In the genomic region with DNA sequence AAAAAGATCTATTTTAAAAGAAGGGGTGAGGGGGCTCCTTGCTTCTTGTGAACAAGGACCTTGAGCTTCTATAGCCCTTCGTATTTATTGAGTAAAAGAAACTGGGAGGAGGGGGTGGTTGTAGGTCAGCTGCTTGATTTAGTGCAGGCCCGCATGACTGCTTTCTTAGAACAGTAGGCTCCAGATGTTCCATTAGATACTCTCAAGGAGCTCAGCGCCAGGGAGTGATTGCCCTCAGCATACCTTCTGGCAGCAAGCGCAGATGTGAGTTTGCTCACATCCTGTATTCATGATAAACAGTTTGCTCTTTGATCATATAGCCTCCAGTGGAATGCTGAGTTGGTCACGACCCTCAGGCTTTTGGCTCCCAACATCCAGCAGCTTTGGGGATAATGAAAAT, we compare ENCODE assay signal across 24 cellular contexts.
"Had no signal": no experiment of that assay in that cellular context is flagged by ENCODE, and none has a peak within 500 bp of the region (broad histone marks: within the 10 kb centered on the region; RNA-seq: fewer than 3 reads in every experiment).

No MANE protein-coding gene starts in this region.

- H3K9me3 Mint-ChIP-seq: natural killer cell had no signal

- H3K4me3 Mint-ChIP-seq: activated B cell treated with CpG ODN at 0.5 μM for 24 hours; activated naive CD8-positive, alpha-beta T cell; activated T-cell treated with anti-CD3 and anti-CD28 coated beads, Interleukin-2, amount 50 U/mL, for 4 hours; immature natural killer cell; mesothelial cell of epicardium; natural killer cell had no signal

- H3K27me3 Mint-ChIP-seq: activated B cell treated with CpG ODN at 0.5 μM for 24 hours had no signal

- DNase-seq: activated B cell treated with CpG ODN at 0.5 μM for 24 hours; activated CD4-positive, alpha-beta T cell treated with anti-CD3 and anti-CD28 coated beads for 4 hours; activated CD4-positive, alpha-beta T cell treated with anti-CD3 and anti-CD28 coated beads, Interleukin-2, amount 50 U/mL, for 48 hours; activated CD8-positive, alpha-beta memory T cell treated with anti-CD3 and anti-CD28 coated beads, Interleukin-2, amount 50 U/mL, for 48 hours; activated naive CD4-positive, alpha-beta T cell; activated T-cell treated with anti-CD3 and anti-CD28 coated beads, Interleukin-2, amount 50 U/mL, for 4 hours; amniotic stem cell; dermis blood vessel endothelial cell; effector CD8-positive, alpha-beta T cell; immature natural killer cell; kidney glomerular epithelial cell; left ventricle myocardium inferior; natural killer cell; ovary; stimulated activated CD4-positive, alpha-beta T cell treated with anti-CD3 and anti-CD28 coated beads, Interleukin-4, amount 100 ng/mL, for 1 hour; stimulated activated naive CD4-positive, alpha-beta T cell; T-helper 9 cell; testis; upper lobe of left lung had no signal

- H3K27ac Mint-ChIP-seq: activated B cell treated with CpG ODN at 0.5 μM for 24 hours; activated naive CD8-positive, alpha-beta T cell; activated T-helper 2 cell treated with anti-CD3 and anti-CD28 coated beads, Interferon-gamma antibody, Interleukin-2, Interleukin-4, amounts not matched to agents 10 μg/mL and 5 μg/mL and 100 μg/mL, durations not matched to agents 14 hours and 24 hours and 36 hours; immature natural killer cell; mesothelial cell of epicardium; natural killer cell had no signal

- H3K4me3 ChIP-seq: cardiac muscle cell, left ventricle myocardium inferior, ovary, prostate gland, testis, upper lobe of left lung had no signal

- H3K4me1 Mint-ChIP-seq: activated B cell treated with CpG ODN at 0.5 μM for 24 hours, mesothelial cell of epicardium, natural killer cell had no signal

- H3K36me3 Mint-ChIP-seq: mesothelial cell of epicardium, natural killer cell had no signal
